ENCODE assay signal across 7 cellular contexts in the genomic region with DNA sequence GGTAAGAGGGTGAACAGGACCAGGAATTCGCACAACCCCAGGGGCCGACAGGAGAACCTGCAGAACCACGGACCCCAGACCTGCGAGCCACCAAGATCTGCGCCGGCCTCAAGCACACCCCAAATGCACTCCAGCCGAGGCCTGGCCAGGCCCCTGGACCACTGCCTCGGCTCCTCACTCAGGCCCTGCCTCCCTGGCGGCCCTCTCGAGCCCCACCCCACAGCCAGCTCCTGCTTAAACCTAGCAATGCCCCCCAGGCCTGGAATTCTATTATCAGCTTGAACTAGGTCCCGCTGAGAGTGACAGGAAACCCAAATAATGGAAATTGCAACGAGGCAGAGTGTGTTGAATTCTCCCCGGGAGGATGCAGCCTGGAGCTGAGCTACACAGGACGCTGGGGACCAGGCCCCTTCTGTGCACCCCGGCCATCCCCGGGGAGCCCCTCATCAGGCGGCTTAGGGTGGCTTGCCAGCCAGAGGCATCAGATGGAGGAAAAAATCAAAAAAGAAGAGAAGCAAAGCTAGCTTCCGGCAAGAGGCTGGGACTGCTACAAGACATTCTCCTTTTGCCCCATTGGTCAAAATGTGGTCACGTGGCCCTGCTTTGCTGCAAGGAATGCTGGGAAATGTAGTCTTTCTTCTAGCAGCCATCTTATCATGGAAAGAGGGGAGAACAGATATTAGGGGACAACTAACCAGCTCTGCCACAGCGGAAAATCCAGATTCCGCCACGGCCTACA. TPM values are rescaled to one million over a fixed set of nuclear protein-coding genes. Genes with fewer than 3 reads are reported as not detected.
DNase-seq lines count a peak whose midpoint lies in the region; ATAC-seq and TF ChIP-seq lines count a peak whose summit lies in the region.

No MANE protein-coding gene starts in this region.

- H3K27me3 ChIP-seq in psoas muscle (ENCODE audit: insufficient read depth in 3 of 3, low read length in 2 of 3): peaks cover 0 to 2% (median 0%) of the 10 kb centered on the region in 3 donors

- intact Hi-C loops in left cardiac atrium (cut with DNase I): no loop called here
- intact Hi-C loops in psoas muscle (cut with DNase I): no loop called here

- H3K9me3 ChIP-seq in psoas muscle: no peaks in the 10 kb centered on the region

- H3K36me3 Mint-ChIP-seq in T-cell: no peaks in the 10 kb centered on the region

- H3K27me3 Mint-ChIP-seq in T-cell: no peaks in the 10 kb centered on the region

- H3K4me3 ChIP-seq in psoas muscle: peak overlapping the region; percentile 58

- peaks cover 14 to 30% (median 18%) of the 10 kb centered on the region in 3 donors for H3K4me1 Mint-ChIP-seq in T-cell

- no peaks in the 10 kb centered on the region for H3K9me3 Mint-ChIP-seq in T-cell

- no peaks in the 10 kb centered on the region for H3K36me3 ChIP-seq in psoas muscle (ENCODE audit: insufficient read depth in 1 of 2, low read depth in 1 of 2)

- H3K4me1 ChIP-seq in psoas muscle: no peaks in the 10 kb centered on the region

- no peak overlapping the region for H3K27ac ChIP-seq in psoas muscle

- POLR2A ChIA-PET in T-cell (lab: Charles Lee): interaction anchor here (0.6 kb wide), 2 partner anchors 111 to 268 kb away, joined by 3 to 9 read pairs; a partner anchor contains a TSS

- peak overlapping the region; percentile 86 to 91 for H3K27ac Mint-ChIP-seq in T-cell

- H3K4me3 Mint-ChIP-seq in T-cell: peak overlapping the region; percentile 54 to 73 (median 67)

- 49 to 54% (median 50%) methylated on average over 21 to 22 of the region's 22 CpGs for WGBS in psoas muscle, 3 donors

- ATAC-seq in GM18867 (IDR thresholded peaks at IDR 0.05; ENCODE audit: unreplicated experiment) (peak; percentile 60), T-cell (replicated peaks in 1 of 4) (peak; percentile 84 to 93 (median 86)), left cardiac atrium (peak; percentile 86 to 94), psoas muscle (peak; percentile 83 to 97 (median 88))

- TF ChIP-seq CTCF in psoas muscle (IDR thresholded peaks at IDR 0.05): no peak

- CTCF ChIA-PET in T-cell (lab: Charles Lee): interaction anchor here in 1 of 2 donors (1.4 kb wide), 1 partner anchor 18 kb away, joined by 16 read pairs; no protein-coding TSS in a partner anchor

- peak; percentile 90 for DNase-seq in NCI-H1092 treated with DMSO at 0.1 percent for 48 hours (lab: John Stamatoyannopoulos, UW)
- peak; percentile 55 to 94 (median 85) for DNase-seq in T-cell
- DNase-seq in amniotic stem cell (lab: John Stamatoyannopoulos, UW): peak; percentile 73
- peak; percentile 82 for DNase-seq in left cardiac atrium
- DNase-seq in psoas muscle: peak; percentile 77 to 83
- DNase-seq in ureter (ENCODE audit: low spot score): peak; percentile 91

RNA-seq across cellular contexts. Expression of a gene that starts 2.4 kb away (rescaled TPM):
- total RNA-seq in T-cell (under 1 TPM in 1 of 5 donors, not detected in 4; 0.15 TPM), left cardiac atrium (not detected), psoas muscle (not detected), ureter (0.18 TPM)
- under 1 TPM in 2 of 3 donors, not detected in 1; 0.04 to 0.10 TPM for polyA plus RNA-seq in psoas muscle

RNA-seq across cellular contexts. Expression of a gene that starts 49.6 kb away (rescaled TPM):
- total RNA-seq in T-cell (under 1 TPM; 0.43 to 0.79 (median 0.70) TPM), left cardiac atrium (1 to 10 TPM; 3.1 to 3.5 TPM), psoas muscle (1 to 10 TPM in 2 of 4 donors, under 1 TPM in 2; 0.40 to 2.3 (median 0.79) TPM), ureter (3.8 TPM)
- 1 to 10 TPM in 1 of 3 donors, under 1 TPM in 2; 0.44 to 1.0 (median 0.51) TPM for polyA plus RNA-seq in psoas muscle
